Comparison of ENCODE assay signal across 22 cellular contexts in genomic region chr1:226112626-226113025, GRCh38. TPM values are rescaled to one million over a fixed set of nuclear protein-coding genes. Genes with fewer than 3 reads are reported as not detected.
DNase-seq lines count a peak whose midpoint lies in the region; ATAC-seq and TF ChIP-seq lines count a peak whose summit lies in the region.
"Had no signal": no experiment of that assay in that cellular context is flagged by ENCODE, and none has a peak within 500 bp of the region (broad histone marks: within the 10 kb centered on the region; RNA-seq: fewer than 3 reads in every experiment).

No MANE protein-coding gene starts in this region.

- H3K4me1 Mint-ChIP-seq in Caco-2 (ENCODE audit: low read depth, unreplicated experiment) (peaks cover 24% of the 10 kb centered on the region), nephron (peaks cover 37% of the 10 kb centered on the region)

- H3K36me3 Mint-ChIP-seq in Caco-2 (ENCODE audit: insufficient read depth, unreplicated experiment) = no peaks in the 10 kb centered on the region
- no peaks in the 10 kb centered on the region for H3K36me3 Mint-ChIP-seq in nephron (ENCODE audit: low read depth)

- H3K27ac Mint-ChIP-seq in Caco-2 (ENCODE audit: unreplicated experiment) (no peak overlapping the region), nephron (peak overlapping the region; percentile 40 to 60 (median 53))
- H3K27ac Mint-ChIP-seq: activated CD8-positive, alpha-beta T cell treated with anti-CD3 and anti-CD28 coated beads, Interleukin-2, amount 10 ng/mL, durations not matched to agents 7 days and 5 days; WTC11 had no signal

- intact Hi-C loops in Caco-2 (cut with micrococcal nuclease; ENCODE audit: unreplicated experiment) = no loop called here
- intact Hi-C loops in ascending aorta (cut with DNase I) = no loop called here

- H3K4me1 ChIP-seq in Caco-2 (peaks cover 22% of the 10 kb centered on the region), ascending aorta (peaks cover 14 to 38% of the 10 kb centered on the region in 2 donors)

- no peak for DNase-seq in AG04450 (ENCODE audit: low read depth, low spot score)
- DNase-seq in Caco-2 = no peak
- no peak for DNase-seq in ascending aorta (ENCODE audit: low spot score in 2 of 2)
- DNase-seq in pons (ENCODE audit: low spot score) = no peak
- no peak for DNase-seq in NCI-H82 (lab: John Stamatoyannopoulos, UW)
- DNase-seq in anterior cingulate cortex (lab: John Stamatoyannopoulos, UW) = no peak
- DNase-seq: activated CD8-positive, alpha-beta T cell treated with anti-CD3 and anti-CD28 coated beads, Interleukin-2, amount 10 ng/mL, durations not matched to agents 7 days and 5 days; central memory CD4-positive, alpha-beta T cell; EL; HCEC 1CT; KG1; mesenchymal stem cell; NCI-H2081; NCI-H510A treated with DMSO at 0.1 percent for 48 hours; SIG-M5; stimulated activated naive CD4-positive, alpha-beta T cell treated with Interleukin-2 at 50 U/mL for 16 hours; T-helper 17 cell had no signal

- H3K27me3 Mint-ChIP-seq in Caco-2 (ENCODE audit: insufficient read depth, unreplicated experiment) = no peaks in the 10 kb centered on the region
- H3K27me3 Mint-ChIP-seq in nephron (ENCODE audit: low read depth) = peaks cover 3% of the 10 kb centered on the region
- H3K27me3 Mint-ChIP-seq: T-helper 17 cell had no signal

- H3K9me3 Mint-ChIP-seq in Caco-2 (ENCODE audit: unreplicated experiment) (no peaks in the 10 kb centered on the region), nephron (no peaks in the 10 kb centered on the region)
- H3K9me3 Mint-ChIP-seq: WTC11 had no signal

- no peak for ATAC-seq in GM21723 (IDR thresholded peaks at IDR 0.05; ENCODE audit: unreplicated experiment)
- ATAC-seq: activated CD8-positive, alpha-beta T cell treated with anti-CD3 and anti-CD28 coated beads, Interleukin-2, amount 10 ng/mL, durations not matched to agents 7 days and 5 days; T-helper 17 cell had no signal

- H3K36me3 ChIP-seq in Caco-2 (ENCODE audit: control insufficient read depth, insufficient read depth, low read length) (no peaks in the 10 kb centered on the region), ascending aorta (no peaks in the 10 kb centered on the region)
- H3K36me3 ChIP-seq: neutrophil had no signal

- H3K9me3 ChIP-seq in AG04450 (ENCODE audit: control insufficient read depth, insufficient read depth, low read length) (no peaks in the 10 kb centered on the region), Caco-2 (no peaks in the 10 kb centered on the region), ascending aorta (no peaks in the 10 kb centered on the region)
- H3K9me3 ChIP-seq: neutrophil had no signal

- TF ChIP-seq CTCF in AG04450 (IDR thresholded peaks at IDR 0.05; ENCODE audit: low read depth, low read length) (no peak), Caco-2 (IDR thresholded peaks at IDR 0.05; ENCODE audit: insufficient read depth in 1 of 2, low read depth in 1 of 2, low read length in 1 of 2, severe bottlenecking in 1 of 2, unreplicated experiment in 1 of 2) (no peak), ascending aorta (IDR thresholded peaks at IDR 0.05) (no peak), nephron (IDR thresholded peaks at IDR 0.05; ENCODE audit: unreplicated experiment in 3 of 3) (no peak)

- H3K4me3 Mint-ChIP-seq in Caco-2 (ENCODE audit: unreplicated experiment) (peak overlapping the region; percentile 29), nephron (peak overlapping the region; percentile 45 to 57 (median 51))
- H3K4me3 Mint-ChIP-seq: activated CD8-positive, alpha-beta T cell treated with anti-CD3 and anti-CD28 coated beads, Interleukin-2, amount 10 ng/mL, durations not matched to agents 7 days and 5 days; T-helper 17 cell had no signal

- no TSS peak for BruUV-seq in Caco-2 (replicated peaks; lab: Mats Ljungman, UMichigan)

- H3K27me3 ChIP-seq in AG04450 (ENCODE audit: control insufficient read depth, insufficient read depth, low read length) = no peaks in the 10 kb centered on the region
- H3K27me3 ChIP-seq in Caco-2 (replicated peaks; ENCODE audit: control insufficient read depth, insufficient read depth, low read length) = no peaks in the 10 kb centered on the region
- H3K27me3 ChIP-seq in ascending aorta = no peaks in the 10 kb centered on the region
- H3K27me3 ChIP-seq: hepatocyte had no signal

- POLR2A ChIA-PET in AG04450 (lab: Yijun Ruan, JAX) = no interaction called here
- POLR2A ChIA-PET in Caco-2 (lab: Charles Lee) = no interaction called here

- H3K27ac ChIP-seq in AG04450 (ENCODE audit: low read depth, low read length) (peak overlapping the region; percentile 11), ascending aorta (peak overlapping the region; percentile 92 to 98)
- H3K27ac ChIP-seq: hepatocyte, neutrophil had no signal

- CTCF ChIA-PET in AG04450 (lab: Charles Lee) = interaction anchor here (2.8 to 7.1 kb wide), 2 partner anchors 12 to 48 kb away, joined by 17 to 73 read pairs; no protein-coding TSS in a partner anchor
- CTCF ChIA-PET in Caco-2 (lab: Charles Lee) = interaction anchor here (2.1 kb wide), 1 partner anchor 11 kb away, joined by 4 read pairs; no protein-coding TSS in a partner anchor

- H3K4me3 ChIP-seq in AG04450 (ENCODE audit: low read depth, low read length) (no peak overlapping the region), Caco-2 (ENCODE audit: low read depth, low read length) (no peak overlapping the region), ascending aorta (no peak overlapping the region)
- H3K4me3 ChIP-seq: hepatocyte had no signal

RNA-seq across cellular contexts. Expression of gene H3-3A, which starts 50.1 kb away (rescaled TPM):
- polyA plus RNA-seq in AG04450 (2011; rRNA removed) = 260 and 330 TPM in 2 replicates
- 42.3 and 55.1 TPM in 2 replicates for polyA minus RNA-seq in AG04450 (2011; rRNA and poly(A)+ RNA removed)
- total RNA-seq in Caco-2 (2022) (512 and 554 TPM in 2 replicates), ascending aorta (214 TPM)
